16 cellular contexts compared by ENCODE assay signal in genomic region chr10:28312572-28312971, GRCh38.
"Had no signal": no experiment of that assay in that cellular context is flagged by ENCODE, and none has a peak within 500 bp of the region (broad histone marks: within the 10 kb centered on the region; RNA-seq: fewer than 3 reads in every experiment).

No MANE protein-coding gene starts in this region.

- ATAC-seq: activated CD4-positive, CD25-positive, alpha-beta regulatory T cell treated with anti-CD3 and anti-CD28 coated beads, Interleukin-2, amount 50 U/mL, for 24 hours; activated CD8-positive, alpha-beta memory T cell treated with anti-CD3 and anti-CD28 coated beads, Interleukin-2, amount 10 ng/mL, durations not matched to agents 7 days and 5 days; left lung; stimulated activated effector memory CD8-positive, alpha-beta T cell treated with anti-CD3 and anti-CD28 coated beads, Interleukin-12 subunit alpha, Interleukin-12 subunit beta, amount 100 ng/mL, for 72 hours had no signal

- H2AFZ ChIP-seq: parathyroid adenoma had no signal

- H3K36me3 Mint-ChIP-seq: activated CD8-positive, alpha-beta memory T cell treated with anti-CD3 and anti-CD28 coated beads, Interleukin-2, amount 10 ng/mL, durations not matched to agents 7 days and 5 days; stimulated activated effector memory CD8-positive, alpha-beta T cell treated with anti-CD3 and anti-CD28 coated beads, Interleukin-12 subunit alpha, Interleukin-12 subunit beta, amount 100 ng/mL, for 72 hours had no signal

- H3K36me3 ChIP-seq: colonic mucosa, left lung had no signal

- H3K27ac Mint-ChIP-seq: activated CD8-positive, alpha-beta memory T cell treated with anti-CD3 and anti-CD28 coated beads, Interleukin-2, amount 10 ng/mL, durations not matched to agents 7 days and 5 days; stimulated activated effector memory CD8-positive, alpha-beta T cell treated with anti-CD3 and anti-CD28 coated beads, Interleukin-12 subunit alpha, Interleukin-12 subunit beta, amount 100 ng/mL, for 72 hours had no signal

- H3K4me3 Mint-ChIP-seq: activated CD8-positive, alpha-beta memory T cell treated with anti-CD3 and anti-CD28 coated beads, Interleukin-2, amount 10 ng/mL, durations not matched to agents 7 days and 5 days; neural crest cell; stimulated activated effector memory CD8-positive, alpha-beta T cell treated with anti-CD3 and anti-CD28 coated beads, Interleukin-12 subunit alpha, Interleukin-12 subunit beta, amount 100 ng/mL, for 72 hours had no signal

- DNase-seq: activated CD4-positive, alpha-beta T cell treated with anti-CD3 and anti-CD28 coated beads, Interleukin-2, amount 50 U/mL, for 4 hours; activated CD8-positive, alpha-beta memory T cell treated with anti-CD3 and anti-CD28 coated beads, Interleukin-2, amount 10 ng/mL, durations not matched to agents 7 days and 5 days; activated naive CD4-positive, alpha-beta T cell treated with anti-CD3 and anti-CD28 coated beads, Interleukin-2, amount 50 U/mL, for 16 hours; activated T-cell treated with anti-CD3 and anti-CD28 coated beads, Interleukin-2, amount 50 U/mL, for 1 hour; amniotic stem cell; central memory CD4-positive, alpha-beta T cell; colonic mucosa; hypothalamus; kidney; left lung; mammary epithelial cell had no signal

- FAIRE-seq: endometrium, kidney had no signal

- H3K27ac ChIP-seq: colonic mucosa, left lung, parathyroid adenoma had no signal

- H3K79me2 ChIP-seq: parathyroid adenoma had no signal

- H3K4me1 Mint-ChIP-seq: activated CD8-positive, alpha-beta memory T cell treated with anti-CD3 and anti-CD28 coated beads, Interleukin-2, amount 10 ng/mL, durations not matched to agents 7 days and 5 days had no signal

- H3K4me3 ChIP-seq: colonic mucosa, left lung had no signal

- H3K9me3 ChIP-seq: colonic mucosa, left lung had no signal

- H3K27me3 ChIP-seq: colonic mucosa had no signal

- H3K9ac ChIP-seq: parathyroid adenoma had no signal

- H3K4me1 ChIP-seq: colonic mucosa, parathyroid adenoma had no signal
